In genomic region chr21:10272216-10272615, GRCh38 we compare ENCODE assay signal across 2 cellular contexts.
TF ChIP-seq lines count a peak whose summit lies in the region.

No MANE protein-coding gene starts in this region.

TF ChIP-seq in HepG2, 621 proteins besides CTCF, POLR2A, EP300 and RAD21:
- no peak for TF ChIP-seq ZNF343 (CRISPR knock-in tag; IDR thresholded peaks at IDR 0.05)
- no peak for TF ChIP-seq ZNF562 (CRISPR knock-in tag; IDR thresholded peaks at IDR 0.05; ENCODE audit: borderline replicate concordance)
- no peak for TF ChIP-seq GATA4 (IDR thresholded peaks at IDR 0.05; ENCODE audit: borderline replicate concordance, low read depth)
- TF ChIP-seq CENPX (CRISPR knock-in tag; IDR thresholded peaks at IDR 0.05): no peak
- TF ChIP-seq NCOR1 (IDR thresholded peaks at IDR 0.05; ENCODE audit: borderline replicate concordance, low read length): no peak
- TF ChIP-seq CEBPG (CRISPR knock-in tag; IDR thresholded peaks at IDR 0.05): no peak
- TF ChIP-seq ADNP (CRISPR knock-in tag; IDR thresholded peaks at IDR 0.05): no peak
- no peak for TF ChIP-seq STAT6 (CRISPR knock-in tag; IDR thresholded peaks at IDR 0.05; ENCODE audit: borderline replicate concordance)
- no peak for TF ChIP-seq RBAK (CRISPR knock-in tag; IDR thresholded peaks at IDR 0.05)

TF ChIP-seq in GM12891, 5 proteins besides CTCF, POLR2A, EP300 and RAD21:
- no peak for TF ChIP-seq POLR2AphosphoS5 (IDR thresholded peaks at IDR 0.05; ENCODE audit: low read depth, low read length)
- no peak for TF ChIP-seq POU2F2 (IDR thresholded peaks at IDR 0.05; ENCODE audit: low read depth, low read length)
- no peak for TF ChIP-seq PAX5 (IDR thresholded peaks at IDR 0.05; ENCODE audit: insufficient read depth, low read length, severe bottlenecking)
- no peak for TF ChIP-seq TAF1 (IDR thresholded peaks at IDR 0.05; ENCODE audit: low read depth, low read length)
- TF ChIP-seq SPI1 (IDR thresholded peaks at IDR 0.05; ENCODE audit: low read depth, low read length): no peak
TF ChIP-seq in GM12891: peak in this region for 0.
